Comparison of ENCODE assay signal across 12 cellular contexts in genomic region chr11:19822531-19822930, GRCh38.
DNase-seq lines count a peak whose midpoint lies in the region; ATAC-seq and TF ChIP-seq lines count a peak whose summit lies in the region.
"Had no signal": no experiment of that assay in that cellular context is flagged by ENCODE, and none has a peak within 500 bp of the region (broad histone marks: within the 10 kb centered on the region; RNA-seq: fewer than 3 reads in every experiment).

No MANE protein-coding gene starts in this region.

- H3F3A ChIP-seq in GM23338 (replicated peaks; ENCODE audit: low read depth) = peaks cover 10% of the 10 kb centered on the region

- peaks cover 26% of the 10 kb centered on the region for H3K36me3 Mint-ChIP-seq in GM23338 (ENCODE audit: low read depth)
- H3K36me3 Mint-ChIP-seq: CD14-positive monocyte; CD8-positive, alpha-beta T cell had no signal

- peaks cover 66% of the 10 kb centered on the region for H3K4me1 Mint-ChIP-seq in GM23338

- H3K4me1 ChIP-seq in GM23338 (ENCODE audit: insufficient read depth) (peaks cover 47% of the 10 kb centered on the region), iPS-18a (ENCODE audit: control insufficient read depth, low read depth, low read length) (peaks cover 35% of the 10 kb centered on the region)

- ATAC-seq in GM23338 = no peak
- ATAC-seq: CD8-positive, alpha-beta T cell had no signal

- H3K4me3 Mint-ChIP-seq in GM23338 = no peak overlapping the region
- H3K4me3 Mint-ChIP-seq: CD14-positive monocyte; CD8-positive, alpha-beta T cell; HFFc6 had no signal

- H3K79me2 ChIP-seq in GM23338 (replicated peaks; ENCODE audit: insufficient read depth) = peaks cover 76% of the 10 kb centered on the region

- H2AFZ ChIP-seq in GM23338 = no peak overlapping the region

- H4K20me1 ChIP-seq in GM23338 (replicated peaks; ENCODE audit: insufficient read depth) = no peaks in the 10 kb centered on the region

- H3K4me2 ChIP-seq in GM23338 = no peak overlapping the region

- no peak overlapping the region for H3K4me3 ChIP-seq in GM23338
- H3K4me3 ChIP-seq in WERI-Rb-1 (ENCODE audit: low read depth, low read length) = no peak overlapping the region
- no peak overlapping the region for H3K4me3 ChIP-seq in iPS-18a (ENCODE audit: low read length)

- H3K27me3 ChIP-seq in GM23338 (ENCODE audit: insufficient read depth) = no peaks in the 10 kb centered on the region
- H3K27me3 ChIP-seq in WERI-Rb-1 (ENCODE audit: insufficient read depth, low read depth, severe bottlenecking) = no peaks in the 10 kb centered on the region
- H3K27me3 ChIP-seq in iPS-18a (ENCODE audit: control insufficient read depth, insufficient read depth, low read length) = no peaks in the 10 kb centered on the region

- no peaks in the 10 kb centered on the region for H3K9me3 ChIP-seq in WERI-Rb-1 (ENCODE audit: severe bottlenecking)
- no peaks in the 10 kb centered on the region for H3K9me3 ChIP-seq in iPS-18a (ENCODE audit: control insufficient read depth, low read depth, low read length)

- no peaks in the 10 kb centered on the region for H3K9me2 ChIP-seq in GM23338 (ENCODE audit: insufficient read depth)

- no peaks in the 10 kb centered on the region; the same call in 2 of the 3 replicates for H3K9me3 Mint-ChIP-seq in GM23338
- H3K9me3 Mint-ChIP-seq: CD8-positive, alpha-beta T cell; HFFc6 had no signal

- TF ChIP-seq CTCF in GM23338 (conservative IDR thresholded peaks at IDR 0.05; ENCODE audit: low read depth in 2 of 2) = no peak
- no peak for TF ChIP-seq CTCF in WERI-Rb-1 (IDR thresholded peaks at IDR 0.05; ENCODE audit: low read depth, low read length)

- peaks cover 7% of the 10 kb centered on the region for H3K27me3 Mint-ChIP-seq in GM23338 (ENCODE audit: insufficient read depth, low read depth, poor library complexity)

- DNase-seq in GM23338 (ENCODE audit: low spot score) = no peak
- DNase-seq in NCI-H1694 (lab: John Stamatoyannopoulos, UW) = peak; percentile 11
- peak; percentile 33 for DNase-seq in WERI-Rb-1
- no peak for DNase-seq in 8988T
- DNase-seq in NCI-H446 treated with DMSO at 0.1 percent for 48 hours (lab: John Stamatoyannopoulos, UW) = no peak
- DNase-seq: CD8-positive, alpha-beta T cell; COR-L47; GOT3; HCEC 1CT; HFFc6 had no signal

- H3K9ac ChIP-seq in iPS-18a (ENCODE audit: low read length) = no peak overlapping the region

- H3K27ac ChIP-seq in GM23338 (ENCODE audit: low read depth) (no peak overlapping the region), WERI-Rb-1 (no peak overlapping the region; the same call in 1 of the 2 replicates), iPS-18a (ENCODE audit: low read length) (peak overlapping the region; percentile 22)

- peak overlapping the region; percentile 25; the same call in 1 of the 2 replicates for H3K27ac Mint-ChIP-seq in GM23338
- H3K27ac Mint-ChIP-seq: CD14-positive monocyte; CD8-positive, alpha-beta T cell; HFFc6 had no signal

- H3K36me3 ChIP-seq in GM23338 (ENCODE audit: insufficient read depth) (no peaks in the 10 kb centered on the region), WERI-Rb-1 (no peaks in the 10 kb centered on the region), iPS-18a (ENCODE audit: control insufficient read depth, low read depth, low read length) (peaks cover 3% of the 10 kb centered on the region)

TF ChIP-seq in GM23338, 12 proteins besides CTCF, POLR2A, EP300 and RAD21:
- TF ChIP-seq ZNF331 (CRISPR knock-in tag; IDR thresholded peaks at IDR 0.05; ENCODE audit: low read depth) (no peak), POLR2AphosphoS5 (IDR thresholded peaks at IDR 0.05; ENCODE audit: low read depth) (no peak), NANOG (IDR thresholded peaks at IDR 0.05; ENCODE audit: borderline replicate concordance) (no peak), ETS1 (IDR thresholded peaks at IDR 0.05) (no peak), EZH2phosphoT487 (IDR thresholded peaks at IDR 0.05; ENCODE audit: unreplicated experiment) (no peak), ZNF114 (CRISPR knock-in tag; IDR thresholded peaks at IDR 0.05) (no peak), JUNB (IDR thresholded peaks at IDR 0.05; ENCODE audit: unreplicated experiment) (no peak), EZH2 (IDR thresholded peaks at IDR 0.05; ENCODE audit: low read depth, unreplicated experiment) (no peak)
- TF ChIP-seq, protein P1, sequence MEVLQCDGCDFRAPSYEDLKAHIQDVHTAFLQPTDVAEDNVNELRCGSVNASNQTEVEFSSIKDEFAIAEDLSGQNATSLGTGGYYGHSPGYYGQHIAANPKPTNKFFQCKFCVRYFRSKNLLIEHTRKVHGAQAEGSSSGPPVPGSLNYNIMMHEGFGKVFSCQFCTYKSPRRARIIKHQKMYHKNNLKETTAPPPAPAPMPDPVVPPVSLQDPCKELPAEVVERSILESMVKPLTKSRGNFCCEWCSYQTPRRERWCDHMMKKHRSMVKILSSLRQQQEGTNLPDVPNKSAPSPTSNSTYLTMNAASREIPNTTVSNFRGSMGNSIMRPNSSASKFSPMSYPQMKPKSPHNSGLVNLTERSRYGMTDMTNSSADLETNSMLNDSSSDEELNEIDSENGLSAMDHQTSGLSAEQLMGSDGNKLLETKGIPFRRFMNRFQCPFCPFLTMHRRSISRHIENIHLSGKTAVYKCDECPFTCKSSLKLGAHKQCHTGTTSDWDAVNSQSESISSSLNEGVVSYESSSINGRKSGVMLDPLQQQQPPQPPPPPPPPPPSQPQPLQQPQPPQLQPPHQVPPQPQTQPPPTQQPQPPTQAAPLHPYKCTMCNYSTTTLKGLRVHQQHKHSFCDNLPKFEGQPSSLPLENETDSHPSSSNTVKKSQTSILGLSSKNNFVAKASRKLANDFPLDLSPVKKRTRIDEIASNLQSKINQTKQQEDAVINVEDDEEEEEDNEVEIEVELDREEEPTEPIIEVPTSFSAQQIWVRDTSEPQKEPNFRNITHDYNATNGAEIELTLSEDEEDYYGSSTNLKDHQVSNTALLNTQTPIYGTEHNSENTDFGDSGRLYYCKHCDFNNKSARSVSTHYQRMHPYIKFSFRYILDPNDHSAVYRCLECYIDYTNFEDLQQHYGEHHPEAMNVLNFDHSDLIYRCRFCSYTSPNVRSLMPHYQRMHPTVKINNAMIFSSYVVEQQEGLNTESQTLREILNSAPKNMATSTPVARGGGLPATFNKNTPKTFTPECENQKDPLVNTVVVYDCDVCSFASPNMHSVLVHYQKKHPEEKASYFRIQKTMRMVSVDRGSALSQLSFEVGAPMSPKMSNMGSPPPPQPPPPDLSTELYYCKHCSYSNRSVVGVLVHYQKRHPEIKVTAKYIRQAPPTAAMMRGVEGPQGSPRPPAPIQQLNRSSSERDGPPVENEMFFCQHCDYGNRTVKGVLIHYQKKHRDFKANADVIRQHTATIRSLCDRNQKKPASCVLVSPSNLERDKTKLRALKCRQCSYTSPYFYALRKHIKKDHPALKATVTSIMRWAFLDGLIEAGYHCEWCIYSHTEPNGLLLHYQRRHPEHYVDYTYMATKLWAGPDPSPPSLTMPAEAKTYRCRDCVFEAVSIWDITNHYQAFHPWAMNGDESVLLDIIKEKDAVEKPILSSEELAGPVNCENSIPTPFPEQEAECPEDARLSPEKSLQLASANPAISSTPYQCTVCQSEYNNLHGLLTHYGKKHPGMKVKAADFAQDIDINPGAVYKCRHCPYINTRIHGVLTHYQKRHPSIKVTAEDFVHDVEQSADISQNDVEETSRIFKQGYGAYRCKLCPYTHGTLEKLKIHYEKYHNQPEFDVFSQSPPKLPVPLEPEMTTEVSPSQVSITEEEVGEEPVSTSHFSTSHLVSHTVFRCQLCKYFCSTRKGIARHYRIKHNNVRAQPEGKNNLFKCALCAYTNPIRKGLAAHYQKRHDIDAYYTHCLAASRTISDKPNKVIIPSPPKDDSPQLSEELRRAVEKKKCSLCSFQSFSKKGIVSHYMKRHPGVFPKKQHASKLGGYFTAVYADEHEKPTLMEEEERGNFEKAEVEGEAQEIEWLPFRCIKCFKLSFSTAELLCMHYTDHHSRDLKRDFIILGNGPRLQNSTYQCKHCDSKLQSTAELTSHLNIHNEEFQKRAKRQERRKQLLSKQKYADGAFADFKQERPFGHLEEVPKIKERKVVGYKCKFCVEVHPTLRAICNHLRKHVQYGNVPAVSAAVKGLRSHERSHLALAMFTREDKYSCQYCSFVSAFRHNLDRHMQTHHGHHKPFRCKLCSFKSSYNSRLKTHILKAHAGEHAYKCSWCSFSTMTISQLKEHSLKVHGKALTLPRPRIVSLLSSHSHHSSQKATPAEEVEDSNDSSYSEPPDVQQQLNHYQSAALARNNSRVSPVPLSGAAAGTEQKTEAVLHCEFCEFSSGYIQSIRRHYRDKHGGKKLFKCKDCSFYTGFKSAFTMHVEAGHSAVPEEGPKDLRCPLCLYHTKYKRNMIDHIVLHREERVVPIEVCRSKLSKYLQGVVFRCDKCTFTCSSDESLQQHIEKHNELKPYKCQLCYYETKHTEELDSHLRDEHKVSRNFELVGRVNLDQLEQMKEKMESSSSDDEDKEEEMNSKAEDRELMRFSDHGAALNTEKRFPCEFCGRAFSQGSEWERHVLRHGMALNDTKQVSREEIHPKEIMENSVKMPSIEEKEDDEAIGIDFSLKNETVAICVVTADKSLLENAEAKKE (CRISPR knock-in tag; IDR thresholded peaks at IDR 0.05) = no peak

Comparison
In these comparisons a context has a peak if more than half of its experiments do, and no peak if none do; other contexts are left out.
1. DNase-seq: peak in NCI-H1694 (single experiment) and WERI-Rb-1 (single experiment); none in GM23338 (single experiment), 8988T (single experiment) and NCI-H446 treated with DMSO at 0.1 percent for 48 hours (single experiment).